1 cellular context compared by ENCODE assay signal in genomic region chr15:39509941-39510845, GRCh38.
TF ChIP-seq lines count a peak whose summit lies in the region.

No MANE protein-coding gene starts in this region.

TF ChIP-seq in IMR-90, 13 proteins besides CTCF, POLR2A, EP300 and RAD21 (continued from another document):
- TF ChIP-seq MXI1 (IDR thresholded peaks at IDR 0.05; ENCODE audit: borderline replicate concordance, low read depth, low read length) = no peak
- TF ChIP-seq FOS (IDR thresholded peaks at IDR 0.05; ENCODE audit: low read depth, low read length) = no peak
- no peak for TF ChIP-seq RCOR1 (IDR thresholded peaks at IDR 0.05; ENCODE audit: insufficient replicate concordance, low read length)
- TF ChIP-seq SMC3 (IDR thresholded peaks at IDR 0.05; ENCODE audit: low read depth, low read length) = no peak
- TF ChIP-seq RFX5 (IDR thresholded peaks at IDR 0.05; ENCODE audit: low read depth, low read length) = no peak
TF ChIP-seq in IMR-90: peak in this region for 0.
